In genomic region chr1:225465793-225466517, GRCh38 we compare ENCODE assay signal across 14 cellular contexts. TPM values are rescaled to one million over a fixed set of nuclear protein-coding genes. Genes with fewer than 3 reads are reported as not detected.
DNase-seq lines count a peak whose midpoint lies in the region; ATAC-seq and TF ChIP-seq lines count a peak whose summit lies in the region.
"Had no signal": no experiment of that assay in that cellular context is flagged by ENCODE, and none has a peak within 500 bp of the region (broad histone marks: within the 10 kb centered on the region; RNA-seq: fewer than 3 reads in every experiment).

No MANE protein-coding gene starts in this region.

- H3K27ac ChIP-seq in HUES64 (ENCODE audit: low read depth, low read length) (peak overlapping the region; percentile 80), neuronal stem cell (replicated peaks; ENCODE audit: low read length) (peak overlapping the region; percentile 82), foreskin keratinocyte (no peak overlapping the region), vagina (no peak overlapping the region)
- H3K27ac ChIP-seq: GM23248 had no signal

- H2AK5ac ChIP-seq in neuronal stem cell (ENCODE audit: low read depth, low read length), result peak overlapping the region; percentile 96

- H3K14ac ChIP-seq in neuronal stem cell (ENCODE audit: low read length), result no peak overlapping the region

- H3K36me3 ChIP-seq in HUES64 (ENCODE audit: insufficient read depth, low read length) (no peaks in the 10 kb centered on the region), neuronal stem cell (replicated peaks in 1 of 2; ENCODE audit: control insufficient read depth in 2 of 2, insufficient read depth in 2 of 2, low read length in 2 of 2) (no peaks in the 10 kb centered on the region), vagina (no peaks in the 10 kb centered on the region)
- H3K36me3 ChIP-seq: left ventricle myocardium inferior had no signal

- H3K9ac ChIP-seq in HUES64 (ENCODE audit: low read depth, low read length) (no peak overlapping the region), neuronal stem cell (ENCODE audit: low read depth, low read length, poor library complexity) (no peak overlapping the region)
- H3K9ac ChIP-seq: GM23248 had no signal

- DNase-seq in activated CD4-positive, alpha-beta T cell treated with anti-CD3 and anti-CD28 coated beads for 36 hours, result no peak
- no peak for DNase-seq in activated CD4-positive, alpha-beta T cell treated with anti-CD3 and anti-CD28 coated beads for 4 hours
- no peak for DNase-seq in activated naive CD8-positive, alpha-beta T cell treated with anti-CD3 and anti-CD28 coated beads, Interleukin-2, amount 50 U/mL, for 24 hours
- DNase-seq in neuronal stem cell (ENCODE audit: low spot score), result no peak
- DNase-seq in foreskin keratinocyte, result no peak
- DNase-seq in vagina (ENCODE audit: extremely low spot score in 2 of 2), result no peak
- DNase-seq: amniotic stem cell, GM23248, hypothalamus, left ventricle myocardium inferior had no signal

- H3K4me3 Mint-ChIP-seq in activated CD4-positive, alpha-beta T cell treated with anti-CD3 and anti-CD28 coated beads for 36 hours, result peak overlapping the region; percentile 85
- no peak overlapping the region for H3K4me3 Mint-ChIP-seq in activated naive CD8-positive, alpha-beta T cell treated with anti-CD3 and anti-CD28 coated beads, Interleukin-2, amount 50 U/mL, for 24 hours
- H3K4me3 Mint-ChIP-seq: neural crest cell had no signal

- no peaks in the 10 kb centered on the region for H3K36me3 Mint-ChIP-seq in activated CD4-positive, alpha-beta T cell treated with anti-CD3 and anti-CD28 coated beads for 36 hours (ENCODE audit: low read depth)
- no peaks in the 10 kb centered on the region for H3K36me3 Mint-ChIP-seq in activated naive CD8-positive, alpha-beta T cell treated with anti-CD3 and anti-CD28 coated beads, Interleukin-2, amount 50 U/mL, for 24 hours (ENCODE audit: low read depth)

- no peaks in the 10 kb centered on the region for H3K27me3 ChIP-seq in HUES64 (ENCODE audit: insufficient read depth, low read length)
- no peaks in the 10 kb centered on the region for H3K27me3 ChIP-seq in neuronal stem cell (ENCODE audit: control insufficient read depth in 3 of 3, insufficient read depth in 3 of 3, low read depth in 1 of 3, low read length in 3 of 3)
- no peaks in the 10 kb centered on the region for H3K27me3 ChIP-seq in foreskin keratinocyte
- no peaks in the 10 kb centered on the region for H3K27me3 ChIP-seq in vagina

- POLR2A ChIA-PET in activated CD4-positive, alpha-beta T cell treated with anti-CD3 and anti-CD28 coated beads for 36 hours (lab: Charles Lee), result interaction anchor here (0.5 kb wide), 1 partner anchor 603 kb away, joined by 3 read pairs; no protein-coding TSS in a partner anchor

- H3K27ac Mint-ChIP-seq in activated CD4-positive, alpha-beta T cell treated with anti-CD3 and anti-CD28 coated beads for 36 hours, result peak overlapping the region; percentile 98
- peak overlapping the region; percentile 99 for H3K27ac Mint-ChIP-seq in activated naive CD8-positive, alpha-beta T cell treated with anti-CD3 and anti-CD28 coated beads, Interleukin-2, amount 50 U/mL, for 24 hours

- no peak for TF ChIP-seq POLR2A in vagina (IDR thresholded peaks at IDR 0.05)

- 89% methylated on average over 26 of the region's 26 CpGs for WGBS in HUES64
- WGBS in neuronal stem cell (ENCODE audit: extremely low coverage in 2 of 2, insufficient read length in 2 of 2, insufficient replicate concordance in 1 of 2), 2 donors, result no CpG with 5 or more reads among the region's 26 CpGs

- H3K4me1 ChIP-seq in HUES64 (ENCODE audit: insufficient read depth, low read length) (peaks cover 14% of the 10 kb centered on the region), neuronal stem cell (ENCODE audit: control insufficient read depth in 2 of 2, insufficient read depth in 1 of 2, low read depth in 1 of 2, low read length in 2 of 2) (peaks cover 30 to 31% of the 10 kb centered on the region in 2 donors), foreskin keratinocyte (peaks cover 4% of the 10 kb centered on the region), vagina (peaks cover 26% of the 10 kb centered on the region)

- peak overlapping the region; percentile 77 for H2BK12ac ChIP-seq in neuronal stem cell (ENCODE audit: low read length)

- no peak overlapping the region for H3K23ac ChIP-seq in neuronal stem cell (ENCODE audit: low read depth, low read length, poor library complexity)

- H2BK120ac ChIP-seq in neuronal stem cell (ENCODE audit: low read depth, low read length), result peak overlapping the region; percentile 78

- intact Hi-C loops in activated CD4-positive, alpha-beta T cell treated with anti-CD3 and anti-CD28 coated beads for 36 hours (cut with DNase I, micrococcal nuclease), result loop anchor here (2.0 to 5.0 kb wide), 2 partner anchors 431 to 596 kb away; partner anchors contain the start of gene H3-3A (in 1 of the 2)
- intact Hi-C loops in vagina (cut with DNase I), result no loop called here

- H2BK5ac ChIP-seq in neuronal stem cell (ENCODE audit: low read length), result peak overlapping the region; percentile 29

- no peaks in the 10 kb centered on the region for H3K79me1 ChIP-seq in neuronal stem cell (ENCODE audit: low read depth, low read length)

- peak overlapping the region; percentile 96 for H3K18ac ChIP-seq in neuronal stem cell (ENCODE audit: low read length)

- H3K4me1 Mint-ChIP-seq in activated CD4-positive, alpha-beta T cell treated with anti-CD3 and anti-CD28 coated beads for 36 hours, result peaks cover 31% of the 10 kb centered on the region
- H3K4me1 Mint-ChIP-seq in activated naive CD8-positive, alpha-beta T cell treated with anti-CD3 and anti-CD28 coated beads, Interleukin-2, amount 50 U/mL, for 24 hours, result peaks cover 34% of the 10 kb centered on the region

- ATAC-seq in activated CD4-positive, alpha-beta T cell treated with anti-CD3 and anti-CD28 coated beads for 36 hours, result no peak
- no peak for ATAC-seq in activated naive CD8-positive, alpha-beta T cell treated with anti-CD3 and anti-CD28 coated beads, Interleukin-2, amount 50 U/mL, for 24 hours
- ATAC-seq in foreskin keratinocyte, result no peak
- ATAC-seq in GM18502 (IDR thresholded peaks at IDR 0.05; ENCODE audit: poor library complexity, unreplicated experiment), result no peak
- ATAC-seq: K562 had no signal

- H4K91ac ChIP-seq in neuronal stem cell (ENCODE audit: low read depth, low read length, poor library complexity), result peak overlapping the region; percentile 90

- peak overlapping the region; percentile 92 for H2AFZ ChIP-seq in neuronal stem cell (ENCODE audit: low read length)
- H2AFZ ChIP-seq: GM23248 had no signal

- no peaks in the 10 kb centered on the region for H3K27me3 Mint-ChIP-seq in activated CD4-positive, alpha-beta T cell treated with anti-CD3 and anti-CD28 coated beads for 36 hours
- no peaks in the 10 kb centered on the region for H3K27me3 Mint-ChIP-seq in activated naive CD8-positive, alpha-beta T cell treated with anti-CD3 and anti-CD28 coated beads, Interleukin-2, amount 50 U/mL, for 24 hours

- no peak overlapping the region for H4K8ac ChIP-seq in neuronal stem cell (ENCODE audit: low read depth, low read length)

- no peak overlapping the region for H3K4me2 ChIP-seq in neuronal stem cell (ENCODE audit: insufficient read depth, low read length, poor library complexity, severe bottlenecking)

- H3K4me3 ChIP-seq in HUES64 (ENCODE audit: low read length), result peak overlapping the region; percentile 18; the same call in 1 of the 2 replicates
- H3K4me3 ChIP-seq in neuronal stem cell (ENCODE audit: low read length in 2 of 2), result no peak overlapping the region
- no peak overlapping the region for H3K4me3 ChIP-seq in vagina
- H3K4me3 ChIP-seq: GM23248, K562, left ventricle myocardium inferior had no signal

- peak overlapping the region; percentile 93 for H2BK15ac ChIP-seq in neuronal stem cell (ENCODE audit: low read length)

- no peak overlapping the region for H3K4ac ChIP-seq in neuronal stem cell (ENCODE audit: low read length)

- H3K9me3 Mint-ChIP-seq in activated CD4-positive, alpha-beta T cell treated with anti-CD3 and anti-CD28 coated beads for 36 hours (ENCODE audit: low read depth), result no peaks in the 10 kb centered on the region
- no peaks in the 10 kb centered on the region for H3K9me3 Mint-ChIP-seq in activated naive CD8-positive, alpha-beta T cell treated with anti-CD3 and anti-CD28 coated beads, Interleukin-2, amount 50 U/mL, for 24 hours
- H3K9me3 Mint-ChIP-seq: neural crest cell had no signal

- CTCF ChIA-PET in activated CD4-positive, alpha-beta T cell treated with anti-CD3 and anti-CD28 coated beads for 36 hours (lab: Charles Lee), result no interaction called here

- TF ChIP-seq CTCF in foreskin keratinocyte (conservative IDR thresholded peaks at IDR 0.05) (no peak), vagina (IDR thresholded peaks at IDR 0.05) (no peak)

- H3K9me3 ChIP-seq in HUES64 (ENCODE audit: insufficient read depth, low read depth, low read length) (no peaks in the 10 kb centered on the region), neuronal stem cell (replicated peaks in 1 of 2; ENCODE audit: control insufficient read depth in 2 of 2, insufficient read depth in 1 of 2, low read depth in 1 of 2, low read length in 2 of 2) (no peaks in the 10 kb centered on the region), vagina (no peaks in the 10 kb centered on the region)
- H3K9me3 ChIP-seq: left ventricle myocardium inferior had no signal

RNA-seq across cellular contexts. Expression of gene LBR, which starts 38.1 kb away (rescaled TPM):
- 100 to 1,000 TPM; 136 to 194 TPM for total RNA-seq in activated CD4-positive, alpha-beta T cell treated with anti-CD3 and anti-CD28 coated beads for 36 hours
- 59.4 TPM for polyA plus RNA-seq in HUES64 (2013, experiment 1 of 2)
- polyA plus RNA-seq in HUES64 (2013, experiment 2 of 2), result 62.7 TPM
- polyA plus RNA-seq in neuronal stem cell (2013, experiment 1 of 2), result 82.5 TPM
- 83.8 TPM for polyA plus RNA-seq in neuronal stem cell (2013, experiment 2 of 2)
- total RNA-seq in foreskin keratinocyte (51.3 and 66.1 TPM in 2 replicates), vagina (41.5 TPM)
- 15.9 and 23.3 TPM in 2 replicates for polyA plus RNA-seq in foreskin keratinocyte

Comparison
In these comparisons a context has a peak if more than half of its experiments do, and no peak if none do; other contexts are left out.
1. H3K27ac ChIP-seq: peak in HUES64 (single experiment) and neuronal stem cell (single experiment); none in foreskin keratinocyte (single experiment) and vagina (single experiment).